ENCODE assay signal across 14 cellular contexts in genomic region chr4:76233967-76234678, GRCh38. TPM values are rescaled to one million over a fixed set of nuclear protein-coding genes. Genes with fewer than 3 reads are reported as not detected.
DNase-seq lines count a peak whose midpoint lies in the region; ATAC-seq, FAIRE-seq and TF ChIP-seq lines count a peak whose summit lies in the region.
"Had no signal": no experiment of that assay in that cellular context is flagged by ENCODE, and none has a peak within 500 bp of the region (broad histone marks: within the 10 kb centered on the region; RNA-seq: fewer than 3 reads in every experiment).

No MANE protein-coding gene starts in this region.

- H3K9me2 ChIP-seq in GM23248 (ENCODE audit: insufficient read depth) = no peaks in the 10 kb centered on the region

- no peak for TF ChIP-seq CTCF in glutamatergic neuron (IDR thresholded peaks at IDR 0.05; ENCODE audit: partially characterized antibody, unreplicated experiment)
- TF ChIP-seq CTCF in neutrophil (IDR thresholded peaks at IDR 0.05) = no peak

- H3K27me3 ChIP-seq in neutrophil (no peaks in the 10 kb centered on the region), GM23248 (replicated peaks; ENCODE audit: insufficient read depth) (no peaks in the 10 kb centered on the region)
- H3K27me3 ChIP-seq: heart right ventricle had no signal

- H3K36me3 Mint-ChIP-seq in glutamatergic neuron (ENCODE audit: unreplicated experiment) = peaks cover 14% of the 10 kb centered on the region
- H3K36me3 Mint-ChIP-seq in natural killer cell treated with Interleukin-12 subunit alpha and Interleukin-12 subunit beta and Interleukin-15 and Interleukin-18, amount 100 ng/mL, for 72 hours = peaks cover 6% of the 10 kb centered on the region
- H3K36me3 Mint-ChIP-seq: CD8-positive, alpha-beta T cell had no signal

- WGBS in GM23248 (ENCODE audit: low coverage in 1 of 2, low lambda C conversion rate in 2 of 2, missing lambda C conversion rate in 2 of 2), 2 experiments = 71% methylated on average over 13 to 14 of the region's 14 CpGs

- peak overlapping the region; percentile 91 for H3K4me3 Mint-ChIP-seq in glutamatergic neuron (ENCODE audit: unreplicated experiment)
- no peak overlapping the region for H3K4me3 Mint-ChIP-seq in natural killer cell treated with Interleukin-12 subunit alpha and Interleukin-12 subunit beta and Interleukin-15 and Interleukin-18, amount 100 ng/mL, for 72 hours
- H3K4me3 Mint-ChIP-seq: activated naive CD8-positive, alpha-beta T cell treated with anti-CD3 and anti-CD28 coated beads, Interleukin-2, amount 50 U/mL, for 24 hours; CD8-positive, alpha-beta T cell; natural killer cell; T-helper 1 cell treated with Interleukin-12 subunit alpha and Interleukin-12 subunit beta and Interleukin-4 antibody, amounts not matched to agents 30 μg/mL and 1 μg/mL, for 36 hours had no signal

- peak overlapping the region; percentile 99 for H3K27ac Mint-ChIP-seq in glutamatergic neuron (ENCODE audit: unreplicated experiment)
- no peak overlapping the region for H3K27ac Mint-ChIP-seq in natural killer cell treated with Interleukin-12 subunit alpha and Interleukin-12 subunit beta and Interleukin-15 and Interleukin-18, amount 100 ng/mL, for 72 hours
- H3K27ac Mint-ChIP-seq: activated naive CD8-positive, alpha-beta T cell treated with anti-CD3 and anti-CD28 coated beads, Interleukin-2, amount 50 U/mL, for 24 hours; CD8-positive, alpha-beta T cell; natural killer cell; T-helper 1 cell treated with Interleukin-12 subunit alpha and Interleukin-12 subunit beta and Interleukin-4 antibody, amounts not matched to agents 30 μg/mL and 1 μg/mL, for 36 hours had no signal

- no peaks in the 10 kb centered on the region for H4K20me1 ChIP-seq in GM23248 (ENCODE audit: insufficient read depth)

- no peak overlapping the region for H3K4me2 ChIP-seq in GM23248 (ENCODE audit: unreplicated experiment)

- TF ChIP-seq POLR2A in GM12892 (IDR thresholded peaks at IDR 0.05; ENCODE audit: low read depth, low read length) = no peak

- H2AFZ ChIP-seq in GM23248 = no peak overlapping the region

- H3K4me1 Mint-ChIP-seq in glutamatergic neuron (ENCODE audit: low read depth, unreplicated experiment) = peaks cover 13% of the 10 kb centered on the region
- no peaks in the 10 kb centered on the region for H3K4me1 Mint-ChIP-seq in natural killer cell treated with Interleukin-12 subunit alpha and Interleukin-12 subunit beta and Interleukin-15 and Interleukin-18, amount 100 ng/mL, for 72 hours (ENCODE audit: low read depth in 2 of 2)
- H3K4me1 Mint-ChIP-seq: activated naive CD8-positive, alpha-beta T cell treated with anti-CD3 and anti-CD28 coated beads, Interleukin-2, amount 50 U/mL, for 24 hours; natural killer cell had no signal

- H3K27ac ChIP-seq in SK-N-MC (peak overlapping the region; percentile 82), neutrophil (peak overlapping the region; percentile 23), GM23248 (no peak overlapping the region)

- H3K9me3 ChIP-seq in SK-N-MC (ENCODE audit: low read depth, low read length) (no peaks in the 10 kb centered on the region), neutrophil (no peaks in the 10 kb centered on the region), GM23248 (ENCODE audit: low read depth) (no peaks in the 10 kb centered on the region)

- no peaks in the 10 kb centered on the region for H3F3A ChIP-seq in GM23248 (ENCODE audit: insufficient read depth)

- ATAC-seq in natural killer cell treated with Interleukin-12 subunit alpha and Interleukin-12 subunit beta and Interleukin-15 and Interleukin-18, amount 100 ng/mL, for 72 hours = no peak
- no peak for ATAC-seq in GM19452 (IDR thresholded peaks at IDR 0.05; ENCODE audit: unreplicated experiment)
- ATAC-seq: activated naive CD8-positive, alpha-beta T cell treated with anti-CD3 and anti-CD28 coated beads, Interleukin-2, amount 50 U/mL, for 24 hours; CD8-positive, alpha-beta T cell; natural killer cell had no signal

- H3K27me3 Mint-ChIP-seq in glutamatergic neuron (ENCODE audit: unreplicated experiment) = no peaks in the 10 kb centered on the region
- peaks cover 12 to 14% of the 10 kb centered on the region in 2 donors for H3K27me3 Mint-ChIP-seq in natural killer cell treated with Interleukin-12 subunit alpha and Interleukin-12 subunit beta and Interleukin-15 and Interleukin-18, amount 100 ng/mL, for 72 hours
- H3K27me3 Mint-ChIP-seq: activated naive CD8-positive, alpha-beta T cell treated with anti-CD3 and anti-CD28 coated beads, Interleukin-2, amount 50 U/mL, for 24 hours had no signal

- in situ Hi-C loops in GM23248 (cut with MboI) = no loop called here

- no peaks in the 10 kb centered on the region for H3K79me2 ChIP-seq in GM23248 (ENCODE audit: insufficient read depth)

- H3K9ac ChIP-seq in SK-N-MC (ENCODE audit: insufficient read length) (peak overlapping the region; percentile 37), GM23248 (no peak overlapping the region)

- FAIRE-seq in GM12892 (lab: Jason Lieb, UNC) = peak; percentile 5

- H3K9me3 Mint-ChIP-seq in glutamatergic neuron (ENCODE audit: unreplicated experiment) = peaks cover 7% of the 10 kb centered on the region
- peaks cover 8% of the 10 kb centered on the region for H3K9me3 Mint-ChIP-seq in natural killer cell treated with Interleukin-12 subunit alpha and Interleukin-12 subunit beta and Interleukin-15 and Interleukin-18, amount 100 ng/mL, for 72 hours

- DNase-seq in GM12892 (ENCODE audit: insufficient read length) = no peak
- no peak for DNase-seq in SK-N-MC (ENCODE audit: low read depth, low spot score)
- peak; percentile 48 for DNase-seq in glutamatergic neuron
- DNase-seq in GM23248 = no peak
- DNase-seq in natural killer cell treated with Interleukin-12 subunit alpha and Interleukin-12 subunit beta and Interleukin-15 and Interleukin-18, amount 100 ng/mL, for 72 hours (ENCODE audit: low spot score) = no peak
- DNase-seq in activated CD4-positive, CD25-positive, alpha-beta regulatory T cell (lab: John Stamatoyannopoulos, UW) = no peak
- DNase-seq: activated naive CD8-positive, alpha-beta T cell treated with anti-CD3 and anti-CD28 coated beads, Interleukin-2, amount 50 U/mL, for 24 hours; CD8-positive, alpha-beta T cell; heart right ventricle; natural killer cell had no signal

- H3K4me1 ChIP-seq in neutrophil (ENCODE audit: control insufficient read depth in 1 of 2, insufficient read depth in 1 of 2, low read depth in 1 of 2, low read length in 1 of 2) = no peaks in the 10 kb centered on the region
- H3K4me1 ChIP-seq in GM23248 (ENCODE audit: insufficient read depth) = no peaks in the 10 kb centered on the region

- H3K36me3 ChIP-seq in SK-N-MC (ENCODE audit: insufficient read depth, low read length) (no peaks in the 10 kb centered on the region), neutrophil (no peaks in the 10 kb centered on the region), GM23248 (ENCODE audit: low read depth) (no peaks in the 10 kb centered on the region)
- H3K36me3 ChIP-seq: heart right ventricle had no signal

- H3K4me3 ChIP-seq in SK-N-MC (peak overlapping the region; percentile 65), neutrophil (ENCODE audit: low read depth in 1 of 2, low read length in 1 of 2) (peak overlapping the region in 1 of 2 experiments; percentile 9), GM23248 (no peak overlapping the region)

RNA-seq across cellular contexts. Expression of gene FAM47E, which starts 17.4 kb away (rescaled TPM):
- not detected for polyA plus RNA-seq in GM12892 (2012; ENCODE audit: missing spikeins)
- 2.9 TPM for total RNA-seq in glutamatergic neuron (ENCODE audit: unreplicated experiment)
- not detected in 2 replicates for total RNA-seq in GM23248 (2014; rRNA removed; shearing (Covaris generic))
- polyA plus RNA-seq in GM23248 (2016; fragmentation: Nextera tagmentation; extraction: Ambion mirVana) = not detected in 2 replicates
- total RNA-seq in natural killer cell treated with Interleukin-12 subunit alpha and Interleukin-12 subunit beta and Interleukin-15 and Interleukin-18, amount 100 ng/mL, for 72 hours = not detected
- total RNA-seq: activated CD8-positive, alpha-beta memory T cell treated with anti-CD3 and anti-CD28 coated beads for 36 hours had no signal

RNA-seq across cellular contexts. Expression of gene SCARB2, which starts 20.5 kb away (rescaled TPM):
- polyA plus RNA-seq in GM12892 (2012; ENCODE audit: missing spikeins) = 16.1 TPM
- total RNA-seq in glutamatergic neuron (ENCODE audit: unreplicated experiment) = 330 TPM
- total RNA-seq in GM23248 (2014; rRNA removed; shearing (Covaris generic)) = 122 and 158 TPM in 2 replicates
- polyA plus RNA-seq in GM23248 (2016; fragmentation: Nextera tagmentation; extraction: Ambion mirVana) = 173 and 175 TPM in 2 replicates
- total RNA-seq in natural killer cell treated with Interleukin-12 subunit alpha and Interleukin-12 subunit beta and Interleukin-15 and Interleukin-18, amount 100 ng/mL, for 72 hours = 10 to 100 TPM in 1 of 2 donors, 1 to 10 TPM in 1; 9.9 to 13.9 TPM
